In the genomic region with DNA sequence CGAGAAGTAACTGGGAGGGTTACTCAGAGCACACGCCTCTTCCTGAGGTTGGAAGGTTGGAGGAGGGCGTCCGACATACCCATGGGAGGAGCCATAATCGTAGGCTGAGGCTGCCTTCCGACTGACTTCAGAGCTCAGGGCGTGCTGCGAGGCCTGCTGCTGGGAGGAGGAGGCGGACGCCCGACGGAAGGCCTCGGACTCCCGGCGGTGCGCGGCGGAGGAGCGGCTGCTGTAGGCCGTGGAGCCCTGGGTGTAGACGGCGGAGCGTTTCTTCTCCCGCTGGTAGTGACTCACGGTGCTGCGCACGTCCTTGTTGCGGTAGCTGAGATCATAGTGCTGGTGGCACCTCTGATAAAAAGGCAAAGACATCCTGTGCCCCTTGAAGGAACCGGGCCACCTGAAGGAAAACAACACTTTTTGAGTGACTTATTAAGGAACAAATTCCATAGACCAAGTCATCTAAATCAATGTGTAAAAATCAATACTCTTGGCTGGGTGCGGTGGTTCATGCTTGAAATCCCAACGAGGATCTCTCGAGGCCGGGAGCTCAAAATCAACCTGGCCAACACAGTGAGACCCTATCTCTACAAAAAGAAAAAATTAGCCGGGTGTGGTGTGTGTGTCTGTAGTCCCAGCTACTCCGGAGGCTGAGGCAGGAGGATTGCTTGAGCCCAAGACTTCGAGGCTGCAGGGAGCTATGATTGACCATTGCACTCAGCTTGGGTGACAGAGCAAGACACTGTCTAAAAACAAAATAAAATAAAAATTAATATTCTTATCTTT, we compare ENCODE assay signal across 1 cellular context.
TF ChIP-seq lines count a peak whose summit lies in the region.

No MANE protein-coding gene starts in this region.

TF ChIP-seq in H1, 55 proteins besides CTCF, POLR2A, EP300 and RAD21:
- no peak for TF ChIP-seq SAP30 (IDR thresholded peaks at IDR 0.05; ENCODE audit: insufficient read depth, insufficient replicate concordance, low read length)
- no peak for TF ChIP-seq CTBP2 (IDR thresholded peaks at IDR 0.05; ENCODE audit: borderline replicate concordance, insufficient read depth, insufficient read length, low read length)
- TF ChIP-seq CHD2 (IDR thresholded peaks at IDR 0.05; ENCODE audit: low read length), result no peak
- no peak for TF ChIP-seq JUND (IDR thresholded peaks at IDR 0.05; ENCODE audit: low read length)
- no peak for TF ChIP-seq NRF1 (IDR thresholded peaks at IDR 0.05; ENCODE audit: low read depth, low read length)
